In the genomic region with DNA sequence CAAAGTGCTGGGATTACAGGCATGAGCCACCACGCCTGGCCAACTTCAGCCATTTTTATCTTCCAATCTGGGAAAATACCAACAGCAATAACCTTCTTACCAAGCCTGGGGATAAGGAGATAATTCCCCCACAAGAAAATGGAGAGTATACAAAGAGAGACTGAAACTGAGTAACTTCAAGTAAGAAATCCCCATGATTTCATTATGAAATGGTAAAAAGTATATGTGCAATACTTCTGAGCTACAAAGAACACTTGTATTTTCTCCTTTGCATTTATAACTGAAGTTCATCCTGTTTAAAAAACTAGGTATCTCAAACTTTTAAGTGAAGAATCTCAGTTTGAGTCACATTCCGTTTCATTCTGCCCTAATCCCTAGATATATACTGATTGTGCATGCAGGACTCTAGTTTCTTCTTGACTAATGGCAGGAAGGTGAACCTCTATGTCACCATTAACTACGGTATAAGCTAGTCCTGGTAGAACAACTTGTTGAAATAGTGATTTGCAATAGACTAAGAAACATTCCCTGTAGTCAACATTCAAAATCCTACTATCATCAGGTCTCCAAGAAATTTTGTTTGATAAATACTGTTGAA, we compare ENCODE assay signal across 1 cellular context.
TF ChIP-seq lines count a peak whose summit lies in the region.

No MANE protein-coding gene starts in this region.

TF ChIP-seq in WTC11, 78 proteins besides CTCF, POLR2A, EP300 and RAD21 (continued from another document):
- TF ChIP-seq, protein P1, sequence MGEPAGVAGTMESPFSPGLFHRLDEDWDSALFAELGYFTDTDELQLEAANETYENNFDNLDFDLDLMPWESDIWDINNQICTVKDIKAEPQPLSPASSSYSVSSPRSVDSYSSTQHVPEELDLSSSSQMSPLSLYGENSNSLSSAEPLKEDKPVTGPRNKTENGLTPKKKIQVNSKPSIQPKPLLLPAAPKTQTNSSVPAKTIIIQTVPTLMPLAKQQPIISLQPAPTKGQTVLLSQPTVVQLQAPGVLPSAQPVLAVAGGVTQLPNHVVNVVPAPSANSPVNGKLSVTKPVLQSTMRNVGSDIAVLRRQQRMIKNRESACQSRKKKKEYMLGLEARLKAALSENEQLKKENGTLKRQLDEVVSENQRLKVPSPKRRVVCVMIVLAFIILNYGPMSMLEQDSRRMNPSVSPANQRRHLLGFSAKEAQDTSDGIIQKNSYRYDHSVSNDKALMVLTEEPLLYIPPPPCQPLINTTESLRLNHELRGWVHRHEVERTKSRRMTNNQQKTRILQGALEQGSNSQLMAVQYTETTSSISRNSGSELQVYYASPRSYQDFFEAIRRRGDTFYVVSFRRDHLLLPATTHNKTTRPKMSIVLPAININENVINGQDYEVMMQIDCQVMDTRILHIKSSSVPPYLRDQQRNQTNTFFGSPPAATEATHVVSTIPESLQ (CRISPR knock-in tag; IDR thresholded peaks at IDR 0.05) = no peak
- TF ChIP-seq FOXK1 (CRISPR knock-in tag; IDR thresholded peaks at IDR 0.05) (no peak), CBFB (CRISPR knock-in tag; IDR thresholded peaks at IDR 0.05; ENCODE audit: low read depth) (no peak)
- TF ChIP-seq, protein P2, sequence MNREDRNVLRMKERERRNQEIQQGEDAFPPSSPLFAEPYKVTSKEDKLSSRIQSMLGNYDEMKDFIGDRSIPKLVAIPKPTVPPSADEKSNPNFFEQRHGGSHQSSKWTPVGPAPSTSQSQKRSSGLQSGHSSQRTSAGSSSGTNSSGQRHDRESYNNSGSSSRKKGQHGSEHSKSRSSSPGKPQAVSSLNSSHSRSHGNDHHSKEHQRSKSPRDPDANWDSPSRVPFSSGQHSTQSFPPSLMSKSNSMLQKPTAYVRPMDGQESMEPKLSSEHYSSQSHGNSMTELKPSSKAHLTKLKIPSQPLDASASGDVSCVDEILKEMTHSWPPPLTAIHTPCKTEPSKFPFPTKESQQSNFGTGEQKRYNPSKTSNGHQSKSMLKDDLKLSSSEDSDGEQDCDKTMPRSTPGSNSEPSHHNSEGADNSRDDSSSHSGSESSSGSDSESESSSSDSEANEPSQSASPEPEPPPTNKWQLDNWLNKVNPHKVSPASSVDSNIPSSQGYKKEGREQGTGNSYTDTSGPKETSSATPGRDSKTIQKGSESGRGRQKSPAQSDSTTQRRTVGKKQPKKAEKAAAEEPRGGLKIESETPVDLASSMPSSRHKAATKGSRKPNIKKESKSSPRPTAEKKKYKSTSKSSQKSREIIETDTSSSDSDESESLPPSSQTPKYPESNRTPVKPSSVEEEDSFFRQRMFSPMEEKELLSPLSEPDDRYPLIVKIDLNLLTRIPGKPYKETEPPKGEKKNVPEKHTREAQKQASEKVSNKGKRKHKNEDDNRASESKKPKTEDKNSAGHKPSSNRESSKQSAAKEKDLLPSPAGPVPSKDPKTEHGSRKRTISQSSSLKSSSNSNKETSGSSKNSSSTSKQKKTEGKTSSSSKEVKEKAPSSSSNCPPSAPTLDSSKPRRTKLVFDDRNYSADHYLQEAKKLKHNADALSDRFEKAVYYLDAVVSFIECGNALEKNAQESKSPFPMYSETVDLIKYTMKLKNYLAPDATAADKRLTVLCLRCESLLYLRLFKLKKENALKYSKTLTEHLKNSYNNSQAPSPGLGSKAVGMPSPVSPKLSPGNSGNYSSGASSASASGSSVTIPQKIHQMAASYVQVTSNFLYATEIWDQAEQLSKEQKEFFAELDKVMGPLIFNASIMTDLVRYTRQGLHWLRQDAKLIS (CRISPR knock-in tag; IDR thresholded peaks at IDR 0.05; ENCODE audit: borderline replicate concordance) = no peak
